In genomic region chr21:20998886-20999285, GRCh38 we compare ENCODE assay signal across 9 cellular contexts. TPM values are rescaled to one million over a fixed set of nuclear protein-coding genes. Genes with fewer than 3 reads are reported as not detected.
DNase-seq lines count a peak whose midpoint lies in the region; ATAC-seq and TF ChIP-seq lines count a peak whose summit lies in the region.
"Had no signal": no experiment of that assay in that cellular context is flagged by ENCODE, and none has a peak within 500 bp of the region (broad histone marks: within the 10 kb centered on the region; RNA-seq: fewer than 3 reads in every experiment).

No MANE protein-coding gene starts in this region.

- H3K4me3 ChIP-seq in mucosa of rectum (ENCODE audit: low read length in 2 of 2) (peak overlapping the region; percentile 63 to 74), tibial nerve (peak overlapping the region; percentile 53 to 72 (median 58))

- H3K4me1 Mint-ChIP-seq in activated naive CD4-positive, alpha-beta T cell treated with anti-CD3 and anti-CD28 coated beads, Interleukin-2, amount 10 ng/mL, durations not matched to agents 7 days and 5 days: peaks cover 7% of the 10 kb centered on the region
- H3K4me1 Mint-ChIP-seq in brain: peaks cover 50% of the 10 kb centered on the region

- peak overlapping the region; percentile 61 for H3K4me3 Mint-ChIP-seq in activated naive CD4-positive, alpha-beta T cell treated with anti-CD3 and anti-CD28 coated beads, Interleukin-2, amount 10 ng/mL, durations not matched to agents 7 days and 5 days
- peak overlapping the region; percentile 87 to 93 (median 91) for H3K4me3 Mint-ChIP-seq in brain

- H3K4me1 ChIP-seq in mucosa of rectum (ENCODE audit: control insufficient read depth in 2 of 2, insufficient read depth in 2 of 2, low read length in 2 of 2) (peaks cover 0 to 2% of the 10 kb centered on the region in 2 donors), tibial nerve (peaks cover 0 to 24% (median 4%) of the 10 kb centered on the region in 4 donors)

- H3K9me3 ChIP-seq in mucosa of rectum (ENCODE audit: control insufficient read depth in 2 of 2, low read length in 2 of 2) (no peaks in the 10 kb centered on the region), tibial nerve (no peaks in the 10 kb centered on the region)
- H3K9me3 ChIP-seq: neutrophil had no signal

- peaks cover 29% of the 10 kb centered on the region for H3K27me3 Mint-ChIP-seq in activated naive CD4-positive, alpha-beta T cell treated with anti-CD3 and anti-CD28 coated beads, Interleukin-2, amount 10 ng/mL, durations not matched to agents 7 days and 5 days
- peaks cover 16% of the 10 kb centered on the region for H3K27me3 Mint-ChIP-seq in brain

- no peak for ATAC-seq in esophagus mucosa
- ATAC-seq in HG02870 (IDR thresholded peaks at IDR 0.05; ENCODE audit: unreplicated experiment): no peak
- ATAC-seq in left lobe of liver: no peak

- H3K27ac Mint-ChIP-seq in activated naive CD4-positive, alpha-beta T cell treated with anti-CD3 and anti-CD28 coated beads, Interleukin-2, amount 10 ng/mL, durations not matched to agents 7 days and 5 days: no peak overlapping the region
- peak overlapping the region; percentile 44 to 79 (median 63) for H3K27ac Mint-ChIP-seq in brain

- no peak for TF ChIP-seq EP300 in tibial nerve (IDR thresholded peaks at IDR 0.05)

- no peaks in the 10 kb centered on the region for H3K36me3 Mint-ChIP-seq in activated naive CD4-positive, alpha-beta T cell treated with anti-CD3 and anti-CD28 coated beads, Interleukin-2, amount 10 ng/mL, durations not matched to agents 7 days and 5 days
- H3K36me3 Mint-ChIP-seq in brain: no peaks in the 10 kb centered on the region

- WGBS in tibial nerve, 2 donors: 5 to 11% methylated on average over 5 of the region's 5 CpGs

- H3K9me3 Mint-ChIP-seq in activated naive CD4-positive, alpha-beta T cell treated with anti-CD3 and anti-CD28 coated beads, Interleukin-2, amount 10 ng/mL, durations not matched to agents 7 days and 5 days: no peaks in the 10 kb centered on the region
- no peaks in the 10 kb centered on the region for H3K9me3 Mint-ChIP-seq in brain

- H3K27ac ChIP-seq in mucosa of rectum (ENCODE audit: low read depth in 2 of 2, low read length in 2 of 2) (no peak overlapping the region), tibial nerve (peak overlapping the region in 3 of 4 donors; percentile 48 to 77 (median 76))
- H3K27ac ChIP-seq: neutrophil had no signal

- CTCF ChIA-PET in activated naive CD4-positive, alpha-beta T cell treated with anti-CD3 and anti-CD28 coated beads, Interleukin-2, amount 10 ng/mL, durations not matched to agents 7 days and 5 days (lab: Charles Lee): interaction anchor here (1.5 kb wide), 1 partner anchor 923 kb away, joined by 7 read pairs; no protein-coding TSS in a partner anchor

- H3K27me3 ChIP-seq in mucosa of rectum (ENCODE audit: control insufficient read depth in 2 of 2, insufficient read depth in 2 of 2, low read length in 2 of 2): peaks cover 0 to 2% of the 10 kb centered on the region in 2 donors
- peaks cover 0 to 7% of the 10 kb centered on the region in 2 donors for H3K27me3 ChIP-seq in tibial nerve

- TF ChIP-seq CTCF in brain (conservative IDR thresholded peaks at IDR 0.05) (no peak), tibial nerve (IDR thresholded peaks at IDR 0.05) (no peak)

- H3K36me3 ChIP-seq in mucosa of rectum (ENCODE audit: control insufficient read depth in 2 of 2, insufficient read depth in 2 of 2, low read length in 2 of 2) (no peaks in the 10 kb centered on the region), tibial nerve (no peaks in the 10 kb centered on the region)
- H3K36me3 ChIP-seq: neutrophil had no signal

- H3K9ac ChIP-seq in mucosa of rectum (ENCODE audit: low read depth in 1 of 2, low read length in 2 of 2): no peak overlapping the region

- no peak for TF ChIP-seq POLR2A in tibial nerve (IDR thresholded peaks at IDR 0.05)

- DNase-seq in activated naive CD4-positive, alpha-beta T cell treated with anti-CD3 and anti-CD28 coated beads, Interleukin-2, amount 10 ng/mL, durations not matched to agents 7 days and 5 days: no peak
- no peak for DNase-seq in activated naive CD4-positive, alpha-beta T cell (lab: John Stamatoyannopoulos, UW)
- DNase-seq in tibial nerve (ENCODE audit: low spot score in 2 of 2): no peak
- DNase-seq in left lobe of liver (ENCODE audit: low spot score): no peak

RNA-seq across cellular contexts. Expression of gene NCAM2, which starts 0.7 kb away (rescaled TPM):
- 6.1 TPM for polyA plus RNA-seq in brain (ENCODE audit: insufficient read depth, low read depth, low replicate concordance)
- total RNA-seq in tibial nerve (10 to 100 TPM; 15.1 to 29.7 (median 23.9) TPM), esophagus mucosa (not detected), left lobe of liver (0.53 TPM)

Comparison
In these comparisons a context has a peak if more than half of its experiments do, and no peak if none do; other contexts are left out.
1. H3K27ac ChIP-seq: peak in tibial nerve (3 of 4); none in mucosa of rectum (0 of 2).
2. RNA of gene NCAM2, which starts 0.7 kb away (total RNA-seq): 15.1 to 29.7 TPM in tibial nerve; 0.53 TPM in left lobe of liver (single experiment) and not detected in esophagus mucosa (single experiment); every median in the first group is over 10 times any median in the second.